1 cellular context compared by ENCODE assay signal in genomic region chr5:108681079-108681921, GRCh38.
A peak's percentile ranks its signal among the peaks of the same experiment; 100 is the strongest.
TF ChIP-seq lines count a peak whose summit lies in the region.

No MANE protein-coding gene starts in this region.

TF ChIP-seq in GM12878, 131 proteins besides CTCF, POLR2A, EP300 and RAD21 (continued from another document):
- TF ChIP-seq SREBF1 (IDR thresholded peaks at IDR 0.05; ENCODE audit: low read length) (no peak), EED (IDR thresholded peaks at IDR 0.05; ENCODE audit: low read depth) (no peak), IRF4 (IDR thresholded peaks at IDR 0.05; ENCODE audit: low read depth, low read length) (peak; percentile 25; the same call in 1 of the 2 replicates), MEF2A (IDR thresholded peaks at IDR 0.05; ENCODE audit: insufficient read depth, low read depth, low read length) (peak; percentile 40; the same call in 1 of the 2 replicates), FOXM1 (IDR thresholded peaks at IDR 0.05; ENCODE audit: low read depth, low read length) (0 out of 2 replicates have a peak, but pooled peaks have one; percentile 52), MTA2 (IDR thresholded peaks at IDR 0.05; ENCODE audit: low read depth) (no peak), FOS (IDR thresholded peaks at IDR 0.05; ENCODE audit: borderline replicate concordance, extremely low read depth, insufficient read length) (no peak), BACH1 (IDR thresholded peaks at IDR 0.05; ENCODE audit: borderline replicate concordance) (peak; percentile 63; the same call in 1 of the 2 replicates), SMC3 (IDR thresholded peaks at IDR 0.05; ENCODE audit: borderline replicate concordance, low read length) (peak; percentile 89)
- TF ChIP-seq, protein P1, sequence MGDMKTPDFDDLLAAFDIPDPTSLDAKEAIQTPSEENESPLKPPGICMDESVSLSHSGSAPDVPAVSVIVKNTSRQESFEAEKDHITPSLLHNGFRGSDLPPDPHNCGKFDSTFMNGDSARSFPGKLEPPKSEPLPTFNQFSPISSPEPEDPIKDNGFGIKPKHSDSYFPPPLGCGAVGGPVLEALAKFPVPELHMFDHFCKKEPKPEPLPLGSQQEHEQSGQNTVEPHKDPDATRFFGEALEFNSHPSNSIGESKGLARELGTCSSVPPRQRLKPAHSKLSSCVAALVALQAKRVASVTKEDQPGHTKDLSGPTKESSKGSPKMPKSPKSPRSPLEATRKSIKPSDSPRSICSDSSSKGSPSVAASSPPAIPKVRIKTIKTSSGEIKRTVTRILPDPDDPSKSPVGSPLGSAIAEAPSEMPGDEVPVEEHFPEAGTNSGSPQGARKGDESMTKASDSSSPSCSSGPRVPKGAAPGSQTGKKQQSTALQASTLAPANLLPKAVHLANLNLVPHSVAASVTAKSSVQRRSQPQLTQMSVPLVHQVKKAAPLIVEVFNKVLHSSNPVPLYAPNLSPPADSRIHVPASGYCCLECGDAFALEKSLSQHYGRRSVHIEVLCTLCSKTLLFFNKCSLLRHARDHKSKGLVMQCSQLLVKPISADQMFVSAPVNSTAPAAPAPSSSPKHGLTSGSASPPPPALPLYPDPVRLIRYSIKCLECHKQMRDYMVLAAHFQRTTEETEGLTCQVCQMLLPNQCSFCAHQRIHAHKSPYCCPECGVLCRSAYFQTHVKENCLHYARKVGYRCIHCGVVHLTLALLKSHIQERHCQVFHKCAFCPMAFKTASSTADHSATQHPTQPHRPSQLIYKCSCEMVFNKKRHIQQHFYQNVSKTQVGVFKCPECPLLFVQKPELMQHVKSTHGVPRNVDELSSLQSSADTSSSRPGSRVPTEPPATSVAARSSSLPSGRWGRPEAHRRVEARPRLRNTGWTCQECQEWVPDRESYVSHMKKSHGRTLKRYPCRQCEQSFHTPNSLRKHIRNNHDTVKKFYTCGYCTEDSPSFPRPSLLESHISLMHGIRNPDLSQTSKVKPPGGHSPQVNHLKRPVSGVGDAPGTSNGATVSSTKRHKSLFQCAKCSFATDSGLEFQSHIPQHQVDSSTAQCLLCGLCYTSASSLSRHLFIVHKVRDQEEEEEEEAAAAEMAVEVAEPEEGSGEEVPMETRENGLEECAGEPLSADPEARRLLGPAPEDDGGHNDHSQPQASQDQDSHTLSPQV (IDR thresholded peaks at IDR 0.05): 0 out of 2 replicates have a peak, but pooled peaks have one; percentile 51
